In genomic region chr1:210764536-210764935, GRCh38 we compare ENCODE assay signal across 26 cellular contexts.
"Had no signal": no experiment of that assay in that cellular context is flagged by ENCODE, and none has a peak within 500 bp of the region (broad histone marks: within the 10 kb centered on the region; RNA-seq: fewer than 3 reads in every experiment).

No MANE protein-coding gene starts in this region.

- DNase-seq: activated CD4-positive, alpha-beta memory T cell treated with anti-CD3 and anti-CD28 coated beads, Interleukin-2, amount 10 ng/mL, durations not matched to agents 7 days and 5 days; activated CD4-positive, alpha-beta T cell treated with anti-CD3 and anti-CD28 coated beads, Interleukin-2, amount 10 ng/mL, durations not matched to agents 24 days and 14 days; activated CD8-positive, alpha-beta memory T cell treated with anti-CD3 and anti-CD28 coated beads, Interleukin-2, amount 10 ng/mL, durations not matched to agents 7 days and 5 days; activated effector memory CD4-positive, alpha-beta T cell treated with anti-CD3 and anti-CD28 coated beads, Interleukin-2, amount 50 U/mL, for 16 hours; activated T-cell treated with anti-CD3 and anti-CD28 coated beads for 4 hours; adrenal gland; cortex of kidney; effector CD4-positive, alpha-beta T cell; erythroblast; foreskin keratinocyte; hippocampal formation; kidney glomerular epithelial cell; left lung; naive thymus-derived CD8-positive, alpha-beta T cell; posterior cingulate gyrus; right lobe of liver; stimulated activated CD4-positive, alpha-beta T cell treated with anti-CD3 and anti-CD28 coated beads, Interleukin-15, amount 100 ng/mL, for 24 hours; stimulated activated naive B cell treated with anti-CD40 and anti-IgM and Interleukin-4, amounts not matched to agents 10 μg/mL and 1 μg/mL and 100 μg/mL, for 72 hours; transverse colon; uterus had no signal

- H3K9me3 ChIP-seq: adrenal gland, right lobe of liver, uterus had no signal

- H3K27me3 ChIP-seq: adrenal gland, foreskin keratinocyte, left lung, neural progenitor cell, right lobe of liver, transverse colon, uterus had no signal

- H3K4me1 ChIP-seq: adrenal gland, foreskin keratinocyte, left lung, right lobe of liver, transverse colon, uterus had no signal

- H3K4me1 Mint-ChIP-seq: activated CD4-positive, alpha-beta memory T cell treated with anti-CD3 and anti-CD28 coated beads, Interleukin-2, amount 10 ng/mL, durations not matched to agents 7 days and 5 days; activated CD4-positive, alpha-beta T cell treated with anti-CD3 and anti-CD28 coated beads, Interleukin-2, amount 10 ng/mL, durations not matched to agents 24 days and 14 days; activated CD8-positive, alpha-beta memory T cell treated with anti-CD3 and anti-CD28 coated beads, Interleukin-2, amount 10 ng/mL, durations not matched to agents 7 days and 5 days; naive thymus-derived CD8-positive, alpha-beta T cell; neural progenitor cell; stimulated activated naive B cell treated with anti-CD40 and anti-IgM and Interleukin-4, amounts not matched to agents 10 μg/mL and 1 μg/mL and 100 μg/mL, for 72 hours had no signal

- ATAC-seq: activated CD4-positive, CD25-positive, alpha-beta regulatory T cell treated with anti-CD3 and anti-CD28 coated beads, Interleukin-2, amount 50 U/mL, for 24 hours; activated CD8-positive, alpha-beta memory T cell treated with anti-CD3 and anti-CD28 coated beads, Interleukin-2, amount 10 ng/mL, durations not matched to agents 7 days and 5 days; foreskin keratinocyte; left lung; naive thymus-derived CD8-positive, alpha-beta T cell; right lobe of liver; stimulated activated naive B cell treated with anti-CD40 and anti-IgM and Interleukin-4, amounts not matched to agents 10 μg/mL and 1 μg/mL and 100 μg/mL, for 72 hours had no signal

- H3K27ac ChIP-seq: adrenal gland, foreskin keratinocyte, left lung, neural progenitor cell, right lobe of liver, transverse colon, uterus, VCaP had no signal

- H3K9ac ChIP-seq: neural progenitor cell had no signal

- H3K4me2 ChIP-seq: neural progenitor cell, smooth muscle cell had no signal

- H3K36me3 Mint-ChIP-seq: activated CD8-positive, alpha-beta memory T cell treated with anti-CD3 and anti-CD28 coated beads, Interleukin-2, amount 10 ng/mL, durations not matched to agents 7 days and 5 days; naive thymus-derived CD8-positive, alpha-beta T cell; stimulated activated naive B cell treated with anti-CD40 and anti-IgM and Interleukin-4, amounts not matched to agents 10 μg/mL and 1 μg/mL and 100 μg/mL, for 72 hours had no signal

- H2AFZ ChIP-seq: neural progenitor cell had no signal

- H3K4me3 ChIP-seq: adrenal gland, left lung, lung, neural progenitor cell, right lobe of liver, smooth muscle cell, transverse colon, uterus had no signal

- H3K27ac Mint-ChIP-seq: activated CD4-positive, alpha-beta memory T cell treated with anti-CD3 and anti-CD28 coated beads, Interleukin-2, amount 10 ng/mL, durations not matched to agents 7 days and 5 days; activated CD4-positive, alpha-beta T cell treated with anti-CD3 and anti-CD28 coated beads, Interleukin-2, amount 10 ng/mL, durations not matched to agents 24 days and 14 days; activated CD8-positive, alpha-beta memory T cell treated with anti-CD3 and anti-CD28 coated beads, Interleukin-2, amount 10 ng/mL, durations not matched to agents 7 days and 5 days; activated naive CD8-positive, alpha-beta T cell; naive thymus-derived CD8-positive, alpha-beta T cell; neural progenitor cell; stimulated activated naive B cell treated with anti-CD40 and anti-IgM and Interleukin-4, amounts not matched to agents 10 μg/mL and 1 μg/mL and 100 μg/mL, for 72 hours had no signal

- H3K4me3 Mint-ChIP-seq: activated CD4-positive, alpha-beta memory T cell treated with anti-CD3 and anti-CD28 coated beads, Interleukin-2, amount 10 ng/mL, durations not matched to agents 7 days and 5 days; activated CD4-positive, alpha-beta T cell treated with anti-CD3 and anti-CD28 coated beads, Interleukin-2, amount 10 ng/mL, durations not matched to agents 24 days and 14 days; activated CD8-positive, alpha-beta memory T cell treated with anti-CD3 and anti-CD28 coated beads, Interleukin-2, amount 10 ng/mL, durations not matched to agents 7 days and 5 days; activated naive CD8-positive, alpha-beta T cell; naive thymus-derived CD8-positive, alpha-beta T cell; neural progenitor cell; stimulated activated naive B cell treated with anti-CD40 and anti-IgM and Interleukin-4, amounts not matched to agents 10 μg/mL and 1 μg/mL and 100 μg/mL, for 72 hours had no signal

- H3K9me3 Mint-ChIP-seq: activated CD4-positive, alpha-beta memory T cell treated with anti-CD3 and anti-CD28 coated beads, Interleukin-2, amount 10 ng/mL, durations not matched to agents 7 days and 5 days; activated CD4-positive, alpha-beta T cell treated with anti-CD3 and anti-CD28 coated beads, Interleukin-2, amount 10 ng/mL, durations not matched to agents 24 days and 14 days had no signal

- H3K36me3 ChIP-seq: adrenal gland, left lung, neural progenitor cell, right lobe of liver, transverse colon, uterus had no signal
